Comparison of ENCODE assay signal across 25 cellular contexts in the genomic region with DNA sequence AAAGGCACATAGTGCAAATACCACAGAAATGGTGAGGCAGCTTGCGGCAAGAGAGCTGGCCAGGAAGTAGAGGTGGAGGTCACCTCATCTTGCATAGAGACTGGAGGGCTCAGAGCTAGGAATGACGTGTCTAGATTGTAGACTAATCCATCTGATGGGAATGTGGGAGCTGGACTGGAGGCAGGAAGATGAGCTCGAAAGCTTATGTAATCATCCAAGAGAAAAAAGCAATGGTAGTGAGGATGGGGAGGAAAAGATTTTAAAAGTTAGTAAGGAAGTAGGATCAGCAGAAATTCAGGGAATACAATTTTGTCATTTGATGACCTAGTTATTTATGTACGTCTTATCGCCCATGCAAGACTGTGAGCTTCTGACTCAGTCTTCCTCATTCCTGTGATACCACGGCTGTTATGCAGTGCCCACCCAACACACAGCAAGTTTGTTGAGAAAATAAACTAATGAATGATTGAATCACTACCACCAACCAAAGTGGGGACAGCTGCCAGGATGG.
DNase-seq lines count a peak whose midpoint lies in the region; ATAC-seq, FAIRE-seq and TF ChIP-seq lines count a peak whose summit lies in the region.
"Had no signal": no experiment of that assay in that cellular context is flagged by ENCODE, and none has a peak within 500 bp of the region (broad histone marks: within the 10 kb centered on the region; RNA-seq: fewer than 3 reads in every experiment).

No MANE protein-coding gene starts in this region.

- no peak for ATAC-seq in GM18519 (IDR thresholded peaks at IDR 0.05; ENCODE audit: low FRiP score, unreplicated experiment)
- ATAC-seq: activated CD8-positive, alpha-beta T cell treated with anti-CD3 and anti-CD28 coated beads, Interleukin-2, amount 10 ng/mL, durations not matched to agents 7 days and 5 days; activated T-cell treated with anti-CD3 and anti-CD28 coated beads, Interleukin-2, amount 50 U/mL, for 72 hours; heart left ventricle; natural killer cell treated with Interleukin-12 subunit alpha and Interleukin-12 subunit beta and Interleukin-15 and Interleukin-18, amount 100 ng/mL, for 72 hours; stimulated activated naive CD8-positive, alpha-beta T cell treated with anti-CD3 and anti-CD28 coated beads, Interleukin-15, amount 100 ng/mL, for 72 hours; upper lobe of right lung; WTC11 had no signal

- H3K36me3 ChIP-seq in breast epithelium: no peaks in the 10 kb centered on the region
- H3K36me3 ChIP-seq: HAP-1, heart left ventricle, upper lobe of right lung had no signal

- H3K4me3 ChIP-seq in breast epithelium: no peak overlapping the region
- H3K4me3 ChIP-seq in astrocyte of the spinal cord (ENCODE audit: low read depth, low read length): no peak overlapping the region
- no peak overlapping the region for H3K4me3 ChIP-seq in fibroblast of villous mesenchyme (ENCODE audit: low read depth, low read length)
- H3K4me3 ChIP-seq: HAP-1, heart left ventricle, upper lobe of right lung had no signal

- DNase-seq in MCF 10A (ENCODE audit: unreplicated experiment) (peak; percentile 14), breast epithelium (ENCODE audit: low spot score in 2 of 2) (no peak), astrocyte of the spinal cord (ENCODE audit: low read depth, low spot score) (peak; percentile 29), fibroblast of villous mesenchyme (ENCODE audit: low read depth) (peak; percentile 88), urothelium cell line (ENCODE audit: low spot score) (peak; percentile 62), anterior cingulate cortex (lab: John Stamatoyannopoulos, UW) (no peak), NCI-H1417 (lab: John Stamatoyannopoulos, UW) (no peak)
- DNase-seq: activated CD8-positive, alpha-beta T cell treated with anti-CD3 and anti-CD28 coated beads, Interleukin-2, amount 10 ng/mL, durations not matched to agents 7 days and 5 days; activated T-cell treated with anti-CD3 and anti-CD28 coated beads, Interleukin-2, amount 50 U/mL, for 72 hours; CD4-positive, CD25-positive, alpha-beta regulatory T cell; DMS53; heart left ventricle; islet precursor cell; NCI-H1694; NCI-H2227 treated with DMSO at 0.1 percent for 48 hours; stimulated activated naive CD8-positive, alpha-beta T cell treated with anti-CD3 and anti-CD28 coated beads, Interleukin-15, amount 100 ng/mL, for 72 hours; upper lobe of right lung had no signal

- H3K36me3 Mint-ChIP-seq in MCF 10A (ENCODE audit: insufficient read depth, unreplicated experiment): no peaks in the 10 kb centered on the region
- H3K36me3 Mint-ChIP-seq: activated naive CD8-positive, alpha-beta T cell; CD4-positive, CD25-positive, alpha-beta regulatory T cell; memory B cell; natural killer cell treated with Interleukin-12 subunit alpha and Interleukin-12 subunit beta and Interleukin-15 and Interleukin-18, amount 100 ng/mL, for 72 hours; WTC11 had no signal

- H3K27me3 ChIP-seq in breast epithelium: no peaks in the 10 kb centered on the region

- CTCF ChIA-PET in MCF 10A (lab: Yijun Ruan, JAX): no interaction called here

- no peaks in the 10 kb centered on the region for H3K9me3 ChIP-seq in breast epithelium
- H3K9me3 ChIP-seq: HAP-1, heart left ventricle, upper lobe of right lung had no signal

- POLR2A ChIA-PET in MCF 10A (lab: Yijun Ruan, JAX): no interaction called here

- intact Hi-C loops in MCF 10A (cut with micrococcal nuclease) (no loop called here), breast epithelium (cut with DNase I; ENCODE audit: low total_unique reads) (no loop called here)

- H3K4me1 ChIP-seq in breast epithelium: no peaks in the 10 kb centered on the region
- H3K4me1 ChIP-seq: upper lobe of right lung had no signal

- in situ Hi-C loops in astrocyte of the spinal cord (cut with HindIII; ENCODE audit: low sequenced_read_pairs): no loop called here

- BruUV-seq in MCF 10A (replicated peaks; lab: Mats Ljungman, UMichigan): no TSS peak

- H3K27me3 Mint-ChIP-seq in MCF 10A (ENCODE audit: insufficient read depth, unreplicated experiment): peaks cover 27% of the 10 kb centered on the region

- H3K27ac ChIP-seq in breast epithelium: no peak overlapping the region
- H3K27ac ChIP-seq: 22Rv1, heart left ventricle, upper lobe of right lung had no signal

- H3K4me1 Mint-ChIP-seq in MCF 10A (ENCODE audit: insufficient read depth, unreplicated experiment): peaks cover 19% of the 10 kb centered on the region
- H3K4me1 Mint-ChIP-seq: CD4-positive, CD25-positive, alpha-beta regulatory T cell; memory B cell; stimulated activated naive CD8-positive, alpha-beta T cell treated with anti-CD3 and anti-CD28 coated beads, Interleukin-15, amount 100 ng/mL, for 72 hours had no signal

- FAIRE-seq in urothelium cell line (lab: Jason Lieb, UNC): peak; percentile 46

- no peaks in the 10 kb centered on the region for H3K9me3 Mint-ChIP-seq in MCF 10A (ENCODE audit: unreplicated experiment)
- H3K9me3 Mint-ChIP-seq: activated T-cell treated with anti-CD3 and anti-CD28 coated beads, Interleukin-2, amount 50 U/mL, for 72 hours; memory B cell; natural killer cell treated with Interleukin-12 subunit alpha and Interleukin-12 subunit beta and Interleukin-15 and Interleukin-18, amount 100 ng/mL, for 72 hours; stimulated activated naive CD8-positive, alpha-beta T cell treated with anti-CD3 and anti-CD28 coated beads, Interleukin-15, amount 100 ng/mL, for 72 hours; T-helper 1 cell treated with Interleukin-12 subunit alpha and Interleukin-12 subunit beta and Interleukin-4 antibody, amounts not matched to agents 30 μg/mL and 1 μg/mL, for 36 hours; WTC11 had no signal

- TF ChIP-seq CTCF in MCF 10A (IDR thresholded peaks at IDR 0.05; ENCODE audit: unreplicated experiment) (no peak), breast epithelium (IDR thresholded peaks at IDR 0.05) (no peak), astrocyte of the spinal cord (IDR thresholded peaks at IDR 0.05; ENCODE audit: low read depth, low read length) (no peak), fibroblast of villous mesenchyme (IDR thresholded peaks at IDR 0.05; ENCODE audit: insufficient read depth, low read depth, low read length) (no peak)

- no peak for TF ChIP-seq POLR2A in breast epithelium (IDR thresholded peaks at IDR 0.05)

- H3K27ac Mint-ChIP-seq in MCF 10A (ENCODE audit: low read depth, unreplicated experiment): no peak overlapping the region
- H3K27ac Mint-ChIP-seq: activated CD8-positive, alpha-beta T cell treated with anti-CD3 and anti-CD28 coated beads, Interleukin-2, amount 10 ng/mL, durations not matched to agents 7 days and 5 days; activated naive CD8-positive, alpha-beta T cell; activated T-cell treated with anti-CD3 and anti-CD28 coated beads, Interleukin-2, amount 50 U/mL, for 72 hours; CD4-positive, CD25-positive, alpha-beta regulatory T cell; memory B cell; natural killer cell treated with Interleukin-12 subunit alpha and Interleukin-12 subunit beta and Interleukin-15 and Interleukin-18, amount 100 ng/mL, for 72 hours; stimulated activated naive CD8-positive, alpha-beta T cell treated with anti-CD3 and anti-CD28 coated beads, Interleukin-15, amount 100 ng/mL, for 72 hours; T-helper 1 cell treated with Interleukin-12 subunit alpha and Interleukin-12 subunit beta and Interleukin-4 antibody, amounts not matched to agents 30 μg/mL and 1 μg/mL, for 36 hours; WTC11 had no signal

- H3K4me3 Mint-ChIP-seq in MCF 10A (ENCODE audit: unreplicated experiment): no peak overlapping the region
- H3K4me3 Mint-ChIP-seq: activated CD8-positive, alpha-beta T cell treated with anti-CD3 and anti-CD28 coated beads, Interleukin-2, amount 10 ng/mL, durations not matched to agents 7 days and 5 days; activated naive CD8-positive, alpha-beta T cell; activated T-cell treated with anti-CD3 and anti-CD28 coated beads, Interleukin-2, amount 50 U/mL, for 72 hours; CD4-positive, CD25-positive, alpha-beta regulatory T cell; memory B cell; natural killer cell treated with Interleukin-12 subunit alpha and Interleukin-12 subunit beta and Interleukin-15 and Interleukin-18, amount 100 ng/mL, for 72 hours; stimulated activated naive CD8-positive, alpha-beta T cell treated with anti-CD3 and anti-CD28 coated beads, Interleukin-15, amount 100 ng/mL, for 72 hours; T-helper 1 cell treated with Interleukin-12 subunit alpha and Interleukin-12 subunit beta and Interleukin-4 antibody, amounts not matched to agents 30 μg/mL and 1 μg/mL, for 36 hours; WTC11 had no signal

Comparison
In these comparisons a context has a peak if more than half of its experiments do, and no peak if none do; other contexts are left out.
1. DNase-seq: peak in MCF 10A (single experiment), astrocyte of the spinal cord (single experiment), fibroblast of villous mesenchyme (single experiment) and urothelium cell line (single experiment); none in breast epithelium (0 of 2), anterior cingulate cortex (0 of 58) and NCI-H1417 (0 of 3).